In the genomic region with DNA sequence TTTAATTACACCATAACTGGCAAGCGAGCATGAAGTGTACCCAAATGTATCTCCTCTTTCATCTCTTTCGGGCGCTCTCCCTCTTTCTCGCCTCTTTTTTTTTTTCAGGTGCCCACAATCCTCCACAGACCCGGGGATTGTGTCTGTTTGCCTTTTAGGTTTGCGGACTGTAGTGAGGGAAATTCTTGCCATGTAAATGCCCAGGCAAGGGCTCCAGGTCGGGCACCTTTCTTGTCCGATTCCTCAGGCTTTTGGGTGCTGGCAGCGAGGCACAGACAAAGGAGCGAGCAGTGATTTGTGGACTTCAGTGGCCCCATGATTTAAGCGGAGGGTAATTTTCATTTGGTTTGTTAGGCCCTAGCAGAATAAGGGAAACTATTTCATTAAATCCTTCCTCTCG, we compare ENCODE assay signal across 22 cellular contexts. TPM values are rescaled to one million over a fixed set of nuclear protein-coding genes. Genes with fewer than 3 reads are reported as not detected.
DNase-seq lines count a peak whose midpoint lies in the region; TF ChIP-seq lines count a peak whose summit lies in the region.
"Had no signal": no experiment of that assay in that cellular context is flagged by ENCODE, and none has a peak within 500 bp of the region (broad histone marks: within the 10 kb centered on the region; RNA-seq: fewer than 3 reads in every experiment).

No MANE protein-coding gene starts in this region.

- TF ChIP-seq EP300 in esophagus muscularis mucosa (IDR thresholded peaks at IDR 0.05): no peak

- H3K27me3 ChIP-seq in H7 (ENCODE audit: control insufficient read depth, insufficient read depth, low read length) (peaks cover 99% of the 10 kb centered on the region), esophagus muscularis mucosa (peaks cover 0 to 100% (median 55%) of the 10 kb centered on the region in 4 donors), neural progenitor cell (peaks cover 100% of the 10 kb centered on the region)

- peaks cover 42% of the 10 kb centered on the region for H3K4me1 Mint-ChIP-seq in neural progenitor cell

- 6% methylated on average over 12 of the region's 12 CpGs for WGBS in esophagus muscularis mucosa

- peak; percentile 76 for DNase-seq in NCI-H82 (lab: John Stamatoyannopoulos, UW)
- DNase-seq in NCI-H82 treated with DMSO at 0.1 percent for 48 hours (lab: John Stamatoyannopoulos, UW; ENCODE audit: unreplicated experiment): no peak
- peak; percentile 23 for DNase-seq in H7
- DNase-seq in esophagus muscularis mucosa (ENCODE audit: extremely low spot score): peak; percentile 68
- peak; percentile 45 for DNase-seq in neural progenitor cell (ENCODE audit: low spot score)
- no peak for DNase-seq in NCI-H1436 (lab: John Stamatoyannopoulos, UW)
- no peak for DNase-seq in stimulated activated naive CD4-positive, alpha-beta T cell (lab: John Stamatoyannopoulos, UW)
- DNase-seq in mesenteric fat pad (ENCODE audit: low spot score): no peak
- DNase-seq: Calu3; CD8-positive, alpha-beta T cell; HFFc6; KG1; NCI-H1436 treated with DMSO at 0.1 percent for 48 hours; NCI-H2029; NCI-H2171 treated with DMSO at 0.1 percent for 48 hours; NCI-H446; NCI-H526 treated with DMSO at 0.1 percent for 48 hours; PC-3; RPMI8226 had no signal

- no peaks in the 10 kb centered on the region for H3K79me2 ChIP-seq in neural progenitor cell (ENCODE audit: low read depth)

- H4K20me1 ChIP-seq in neural progenitor cell (ENCODE audit: low read depth): peaks cover 85% of the 10 kb centered on the region
- H4K20me1 ChIP-seq: BLaER1 treated with 17β-estradiol and CSF1 and Interleukin-3, amounts not matched to agents 10 nM and 100 nM had no signal

- H3K4me2 ChIP-seq in neural progenitor cell: peak overlapping the region; percentile 20

- TF ChIP-seq CTCF in esophagus muscularis mucosa (IDR thresholded peaks at IDR 0.05): no peak
- no peak for TF ChIP-seq CTCF in neural progenitor cell (IDR thresholded peaks at IDR 0.05)

- H3K4me1 ChIP-seq in esophagus muscularis mucosa: peaks cover 0 to 39% (median 21%) of the 10 kb centered on the region in 4 donors
- peaks cover 46% of the 10 kb centered on the region for H3K4me1 ChIP-seq in neural progenitor cell

- H3K27ac Mint-ChIP-seq in neural progenitor cell: no peak overlapping the region
- H3K27ac Mint-ChIP-seq: CD8-positive, alpha-beta T cell; HFFc6 had no signal

- H3K36me3 Mint-ChIP-seq in neural progenitor cell: no peaks in the 10 kb centered on the region
- H3K36me3 Mint-ChIP-seq: CD8-positive, alpha-beta T cell had no signal

- H2AFZ ChIP-seq in neural progenitor cell (replicated peaks): no peak overlapping the region

- no peaks in the 10 kb centered on the region for H3K36me3 ChIP-seq in H7 (replicated peaks; ENCODE audit: control insufficient read depth, insufficient read depth, low read length)
- no peaks in the 10 kb centered on the region for H3K36me3 ChIP-seq in esophagus muscularis mucosa
- no peaks in the 10 kb centered on the region for H3K36me3 ChIP-seq in neural progenitor cell
- H3K36me3 ChIP-seq: BLaER1 treated with 17β-estradiol and CSF1 and Interleukin-3, amounts not matched to agents 10 nM and 100 nM had no signal

- intact Hi-C loops in esophagus muscularis mucosa (cut with DNase I): no loop called here

- peaks cover 91% of the 10 kb centered on the region for H3K27me3 Mint-ChIP-seq in neural progenitor cell (ENCODE audit: insufficient read depth, low read depth)

- H3F3A ChIP-seq in neural progenitor cell (ENCODE audit: low read depth): peaks cover 54% of the 10 kb centered on the region

- H3K4me3 Mint-ChIP-seq in neural progenitor cell: no peak overlapping the region
- H3K4me3 Mint-ChIP-seq: CD8-positive, alpha-beta T cell; HFFc6 had no signal

- H3K9me3 ChIP-seq in esophagus muscularis mucosa (peaks cover 0 to 4% (median 4%) of the 10 kb centered on the region in 4 donors), neural progenitor cell (ENCODE audit: low read depth) (peaks cover 6% of the 10 kb centered on the region)

- H3K27ac ChIP-seq in esophagus muscularis mucosa (replicated peaks in 1 of 4) (no peak overlapping the region), neural progenitor cell (no peak overlapping the region)
- H3K27ac ChIP-seq: BLaER1 treated with 17β-estradiol and CSF1 and Interleukin-3, amounts not matched to agents 10 nM and 100 nM had no signal

- H3K9me3 Mint-ChIP-seq in neural progenitor cell: peaks cover 9% of the 10 kb centered on the region
- H3K9me3 Mint-ChIP-seq: CD8-positive, alpha-beta T cell had no signal

- no peak for TF ChIP-seq POLR2A in esophagus muscularis mucosa (IDR thresholded peaks at IDR 0.05; ENCODE audit: low read depth)

- H3K9ac ChIP-seq in neural progenitor cell: no peak overlapping the region
- H3K9ac ChIP-seq: BLaER1 treated with 17β-estradiol and CSF1 and Interleukin-3, amounts not matched to agents 10 nM and 100 nM had no signal

- H3K4me3 ChIP-seq in H7 (ENCODE audit: insufficient read depth, low read depth, low read length) (no peak overlapping the region), esophagus muscularis mucosa (no peak overlapping the region), neural progenitor cell (no peak overlapping the region)
- H3K4me3 ChIP-seq: BLaER1 treated with 17β-estradiol and CSF1 and Interleukin-3, amounts not matched to agents 10 nM and 100 nM had no signal

RNA-seq across cellular contexts. Expression of a gene that starts 1.1 kb away (rescaled TPM):
- total RNA-seq in H7 (2014; rRNA removed; shearing (Covaris generic)): not detected in 2 replicates
- total RNA-seq in esophagus muscularis mucosa (1 to 10 TPM in 1 of 4 donors, under 1 TPM in 2, not detected in 1; 0.19 to 3.0 (median 0.66) TPM), neural progenitor cell (ENCODE audit: low replicate concordance) (not detected in 2 replicates), mesenteric fat pad (not detected)
- total RNA-seq: Calu3; CD8-positive, alpha-beta T cell; G401; HepG2; HFFc6; PC-3 had no signal

Comparison
In these comparisons a context has a peak if more than half of its experiments do, and no peak if none do; other contexts are left out.
1. DNase-seq: peak in NCI-H82 (single experiment), H7 (single experiment), esophagus muscularis mucosa (single experiment) and neural progenitor cell (single experiment); none in NCI-H82 treated with DMSO at 0.1 percent for 48 hours (single experiment), NCI-H1436 (single experiment), stimulated activated naive CD4-positive, alpha-beta T cell (0 of 6) and mesenteric fat pad (single experiment).